9 cellular contexts compared by ENCODE assay signal in the genomic region with DNA sequence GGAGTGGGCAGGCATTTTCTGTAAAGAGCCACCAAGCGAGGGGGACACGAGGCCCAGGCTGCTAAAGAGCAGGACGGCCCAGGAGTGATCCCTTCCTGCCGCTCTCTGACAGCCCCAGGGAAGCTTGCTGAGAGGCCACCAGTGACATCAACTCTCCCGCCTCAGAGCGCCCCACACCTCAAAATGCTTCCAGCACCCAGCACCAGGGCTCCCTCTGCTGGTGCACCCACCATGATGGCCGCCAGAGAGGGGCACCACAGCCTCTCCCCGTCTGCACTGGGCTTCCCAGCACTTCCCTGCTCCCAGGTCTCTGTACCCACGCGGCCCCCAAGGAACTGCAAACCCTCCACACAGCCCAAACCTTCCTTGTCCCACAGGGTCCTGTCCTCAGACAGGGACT. TPM values are rescaled to one million over a fixed set of nuclear protein-coding genes. Genes with fewer than 3 reads are reported as not detected.
DNase-seq lines count a peak whose midpoint lies in the region; ATAC-seq and TF ChIP-seq lines count a peak whose summit lies in the region.
"Had no signal": no experiment of that assay in that cellular context is flagged by ENCODE, and none has a peak within 500 bp of the region (broad histone marks: within the 10 kb centered on the region; RNA-seq: fewer than 3 reads in every experiment).

No MANE protein-coding gene starts in this region.

- no peak overlapping the region for H3K4me3 ChIP-seq in AG09309 (ENCODE audit: control insufficient read depth, low read depth, low read length)
- no peak overlapping the region for H3K4me3 ChIP-seq in GM12865 (ENCODE audit: low read depth, low read length)
- H3K4me3 ChIP-seq in RWPE2 (ENCODE audit: severe bottlenecking) = no peak overlapping the region
- no peak overlapping the region for H3K4me3 ChIP-seq in foreskin fibroblast (ENCODE audit: low read depth in 1 of 2, low read length in 2 of 2)
- H3K4me3 ChIP-seq in vagina = no peak overlapping the region

- no peaks in the 10 kb centered on the region for H3K9me3 Mint-ChIP-seq in naive thymus-derived CD8-positive, alpha-beta T cell

- H3K9me3 ChIP-seq in RWPE2 (ENCODE audit: severe bottlenecking) (no peaks in the 10 kb centered on the region), vagina (no peaks in the 10 kb centered on the region)

- H3K36me3 ChIP-seq in RWPE2 (ENCODE audit: low read depth) (peaks cover 5% of the 10 kb centered on the region), vagina (peaks cover 0 to 66% of the 10 kb centered on the region in 2 donors)

- H3K27ac ChIP-seq in RWPE2 (ENCODE audit: poor library complexity, severe bottlenecking) (no peak overlapping the region), vagina (no peak overlapping the region)

- peaks cover 0 to 5% (median 2%) of the 10 kb centered on the region in 4 donors for H3K4me1 Mint-ChIP-seq in naive thymus-derived CD8-positive, alpha-beta T cell

- H3K36me3 Mint-ChIP-seq in naive thymus-derived CD8-positive, alpha-beta T cell = peaks cover 6 to 34% (median 7%) of the 10 kb centered on the region in 3 donors

- H3K27ac Mint-ChIP-seq in naive thymus-derived CD8-positive, alpha-beta T cell = no peak overlapping the region

- H3K4me3 Mint-ChIP-seq in naive thymus-derived CD8-positive, alpha-beta T cell = no peak overlapping the region

- no peaks in the 10 kb centered on the region for H3K27me3 Mint-ChIP-seq in naive thymus-derived CD8-positive, alpha-beta T cell

- ATAC-seq in RWPE2 (ENCODE audit: low read depth) = no peak
- no peak for ATAC-seq in HG02763 (IDR thresholded peaks at IDR 0.05; ENCODE audit: unreplicated experiment)
- ATAC-seq in HG03280 (IDR thresholded peaks at IDR 0.05; ENCODE audit: unreplicated experiment) = no peak
- ATAC-seq in naive thymus-derived CD8-positive, alpha-beta T cell = no peak

- H3K4me1 ChIP-seq in RWPE2 (ENCODE audit: insufficient read depth, poor library complexity, severe bottlenecking) (no peaks in the 10 kb centered on the region), vagina (no peaks in the 10 kb centered on the region)

- intact Hi-C loops in vagina (cut with DNase I) = no loop called here

- no peak for TF ChIP-seq POLR2A in vagina (IDR thresholded peaks at IDR 0.05)

- POLR2A ChIA-PET in naive thymus-derived CD8-positive, alpha-beta T cell (lab: Charles Lee) = interaction anchor here (0.7 kb wide), 1 partner anchor 419 kb away, joined by 3 read pairs; no protein-coding TSS in a partner anchor

- TF ChIP-seq CTCF in AG09309 (IDR thresholded peaks at IDR 0.05; ENCODE audit: control insufficient read depth, insufficient read depth, low read depth, low read length, missing control alignments) = peak; percentile 2
- TF ChIP-seq CTCF in GM12865 (IDR thresholded peaks at IDR 0.05; ENCODE audit: insufficient read depth, low read depth, low read length, missing control alignments) = peak; percentile 18
- peak; percentile 10 for TF ChIP-seq CTCF in RWPE2 (IDR thresholded peaks at IDR 0.05; ENCODE audit: poor library complexity, severe bottlenecking)
- TF ChIP-seq CTCF in foreskin fibroblast (IDR thresholded peaks at IDR 0.05; ENCODE audit: low read depth, low read length) = peak; percentile 9
- no peak for TF ChIP-seq CTCF in vagina (IDR thresholded peaks at IDR 0.05)

- H3K27me3 ChIP-seq in RWPE2 (ENCODE audit: insufficient read depth, poor library complexity, severe bottlenecking) (no peaks in the 10 kb centered on the region), vagina (no peaks in the 10 kb centered on the region)

- DNase-seq in AG09309 (ENCODE audit: low read depth) (no peak), GM12865 (ENCODE audit: low read depth) (peak; percentile 18), RWPE2 (ENCODE audit: low spot score) (no peak), foreskin fibroblast (no peak), vagina (ENCODE audit: extremely low spot score in 2 of 2) (no peak)
- DNase-seq in naive thymus-derived CD8-positive, alpha-beta T cell = no peak
- DNase-seq: aorta had no signal

RNA-seq across cellular contexts. Expression of a gene that starts 40.4 kb away (rescaled TPM):
- total RNA-seq in vagina = 89.1 TPM
- 100 to 1,000 TPM; 162 to 164 TPM for total RNA-seq in naive thymus-derived CD8-positive, alpha-beta T cell
- 10 to 100 TPM; 45.0 to 71.0 (median 57.6) TPM for polyA plus RNA-seq in naive thymus-derived CD8-positive, alpha-beta T cell

RNA-seq across cellular contexts. Expression of a gene that starts 40.5 kb away (rescaled TPM):
- total RNA-seq in vagina = 56.5 TPM
- total RNA-seq in naive thymus-derived CD8-positive, alpha-beta T cell = 10 to 100 TPM; 65.6 to 72.9 TPM
- 10 to 100 TPM in 2 of 3 donors, 1 to 10 TPM in 1; 6.4 to 14.7 (median 11.5) TPM for polyA plus RNA-seq in naive thymus-derived CD8-positive, alpha-beta T cell

Comparison
In these comparisons a context has a peak if more than half of its experiments do, and no peak if none do; other contexts are left out.
1. CTCF ChIP-seq: peak in AG09309 (single experiment), GM12865 (single experiment), RWPE2 (single experiment) and foreskin fibroblast (single experiment); none in vagina (0 of 3).